1 cellular context compared by ENCODE assay signal in genomic region chr16:19005561-19006445, GRCh38.
A peak's percentile ranks its signal among the peaks of the same experiment; 100 is the strongest.
TF ChIP-seq lines count a peak whose summit lies in the region.

No MANE protein-coding gene starts in this region.

TF ChIP-seq in HepG2, 621 proteins besides CTCF, POLR2A, EP300 and RAD21 (continued from another document and continues in another):
- TF ChIP-seq ZNF780A (CRISPR knock-in tag; IDR thresholded peaks at IDR 0.05) (no peak; the same call in 1 of the 2 replicates), ZNF205 (CRISPR knock-in tag; IDR thresholded peaks at IDR 0.05) (peak; percentile 78; the same call in 1 of the 2 replicates), MAFG (CRISPR knock-in tag; IDR thresholded peaks at IDR 0.05) (no peak), ZNF138 (CRISPR knock-in tag; IDR thresholded peaks at IDR 0.05; ENCODE audit: low read depth) (no peak), ZFP62 (CRISPR knock-in tag; IDR thresholded peaks at IDR 0.05) (no peak), MNT (IDR thresholded peaks at IDR 0.05) (peak; percentile 98), ZNF7 (CRISPR knock-in tag; IDR thresholded peaks at IDR 0.05) (peak; percentile 49; the same call in 1 of the 2 replicates), ZNF367 (CRISPR knock-in tag; IDR thresholded peaks at IDR 0.05; ENCODE audit: borderline replicate concordance) (no peak), ATF4 (CRISPR knock-in tag; IDR thresholded peaks at IDR 0.05) (0 out of 4 replicates have a peak, but pooled peaks of 1 of the 2 experiments have one; percentile 44), GFI1 (CRISPR knock-in tag; IDR thresholded peaks at IDR 0.05; ENCODE audit: borderline replicate concordance) (peak; percentile 92), HMG20A (CRISPR knock-in tag; IDR thresholded peaks at IDR 0.05; ENCODE audit: borderline replicate concordance) (peak; percentile 86), MZF1 (CRISPR knock-in tag; IDR thresholded peaks at IDR 0.05; ENCODE audit: borderline replicate concordance) (peak; percentile 85; the same call in 1 of the 2 replicates), NCOA5 (CRISPR knock-in tag; IDR thresholded peaks at IDR 0.05) (no peak), MLXIP (CRISPR knock-in tag; IDR thresholded peaks at IDR 0.05; ENCODE audit: borderline replicate concordance) (no peak), MED13 (CRISPR knock-in tag; IDR thresholded peaks at IDR 0.05) (no peak), ZFP37 (CRISPR knock-in tag; IDR thresholded peaks at IDR 0.05; ENCODE audit: borderline replicate concordance) (0 out of 2 replicates have a peak, but pooled peaks have one; percentile 78), PATZ1 (CRISPR knock-in tag; IDR thresholded peaks at IDR 0.05) (peak; percentile 82), ZNF549 (CRISPR knock-in tag; IDR thresholded peaks at IDR 0.05) (no peak), MXD1 (CRISPR knock-in tag; IDR thresholded peaks at IDR 0.05) (peak; percentile 89), KLF16 (CRISPR knock-in tag; IDR thresholded peaks at IDR 0.05) (peak in 1 of 2 experiments; percentile 78; a peak in 1 of 4 replicates), CENPT (CRISPR knock-in tag; IDR thresholded peaks at IDR 0.05; ENCODE audit: low read depth) (no peak), NFIB (CRISPR knock-in tag; IDR thresholded peaks at IDR 0.05; ENCODE audit: borderline replicate concordance) (no peak), NR2F1 (CRISPR knock-in tag; IDR thresholded peaks at IDR 0.05) (peak; percentile 97), NR1H2 (CRISPR knock-in tag; IDR thresholded peaks at IDR 0.05; ENCODE audit: borderline replicate concordance, low read depth) (no peak), GTF3A (CRISPR knock-in tag; conservative IDR thresholded peaks at IDR 0.05) (0 out of 2 replicates have a peak, but pooled peaks have one; percentile 79), ZNF431 (CRISPR knock-in tag; IDR thresholded peaks at IDR 0.05; ENCODE audit: borderline replicate concordance, low read depth) (peak; percentile 72; the same call in 1 of the 2 replicates), ZNF773 (CRISPR knock-in tag; IDR thresholded peaks at IDR 0.05; ENCODE audit: borderline replicate concordance) (no peak; the same call in 1 of the 2 replicates), NR2C2 (CRISPR knock-in tag; IDR thresholded peaks at IDR 0.05; ENCODE audit: borderline replicate concordance) (peak; percentile 83; the same call in 1 of the 2 replicates), E2F5 (CRISPR knock-in tag; conservative IDR thresholded peaks at IDR 0.05) (no peak), ZBTB3 (CRISPR knock-in tag; IDR thresholded peaks at IDR 0.05; ENCODE audit: borderline replicate concordance, low read depth) (peak; percentile 89; the same call in 1 of the 2 replicates), SMAD1 (CRISPR knock-in tag; IDR thresholded peaks at IDR 0.05; ENCODE audit: borderline replicate concordance, low read depth) (peak; percentile 44; the same call in 1 of the 2 replicates), MAFK (conservative IDR thresholded peaks at IDR 0.05 in 1 of 2, IDR thresholded peaks at IDR 0.05 in 1 of 2; ENCODE audit: low read length in 2 of 2) (no peak), ZNF136 (CRISPR knock-in tag; IDR thresholded peaks at IDR 0.05; ENCODE audit: low read depth) (no peak), ZBTB49 (CRISPR knock-in tag; IDR thresholded peaks at IDR 0.05; ENCODE audit: borderline replicate concordance) (no peak), SIX4 (CRISPR knock-in tag; IDR thresholded peaks at IDR 0.05) (peak; percentile 82), ZMYM4 (CRISPR knock-in tag; IDR thresholded peaks at IDR 0.05) (peak; percentile 93), ATF6 (CRISPR knock-in tag; conservative IDR thresholded peaks at IDR 0.05) (no peak), ZSCAN31 (CRISPR knock-in tag; IDR thresholded peaks at IDR 0.05; ENCODE audit: low read depth) (0 out of 2 replicates have a peak, but pooled peaks have one; percentile 60), ZNF121 (CRISPR knock-in tag; IDR thresholded peaks at IDR 0.05) (peak; percentile 84), ZNF142 (CRISPR knock-in tag; IDR thresholded peaks at IDR 0.05) (0 out of 2 replicates have a peak, but pooled peaks have one; percentile 71), JDP2 (CRISPR knock-in tag; IDR thresholded peaks at IDR 0.05; ENCODE audit: borderline replicate concordance) (no peak), MYC (CRISPR knock-in tag; IDR thresholded peaks at IDR 0.05; ENCODE audit: borderline replicate concordance) (peak; percentile 93)
